In genomic region chr1:62286778-62287224, GRCh38 we compare ENCODE assay signal across 11 cellular contexts. TPM values are rescaled to one million over a fixed set of nuclear protein-coding genes. Genes with fewer than 3 reads are reported as not detected.
A peak's percentile ranks its signal among the peaks of the same experiment; 100 is the strongest.
DNase-seq lines count a peak whose midpoint lies in the region; ATAC-seq, FAIRE-seq and TF ChIP-seq lines count a peak whose summit lies in the region.
"Had no signal": no experiment of that assay in that cellular context is flagged by ENCODE, and none has a peak within 500 bp of the region (broad histone marks: within the 10 kb centered on the region; RNA-seq: fewer than 3 reads in every experiment).

No MANE protein-coding gene starts in this region.

- H3K79me1 ChIP-seq in H1 (ENCODE audit: low read depth, low read length) (no peaks in the 10 kb centered on the region), neuronal stem cell (ENCODE audit: low read depth, low read length) (no peaks in the 10 kb centered on the region)

- H3K4ac ChIP-seq in H1 (replicated peaks; ENCODE audit: insufficient read length, low read depth, low read length), result no peak overlapping the region
- no peak overlapping the region for H3K4ac ChIP-seq in neuronal stem cell (ENCODE audit: low read length)

- FAIRE-seq in H1 (lab: Jason Lieb, UNC), result no peak

- DNase-seq in G401 (ENCODE audit: low spot score), result peak; percentile 88
- peak; percentile 92 for DNase-seq in NCI-H69 (lab: John Stamatoyannopoulos, UW)
- peak; percentile 36 to 69 for DNase-seq in H1 (ENCODE audit: low read depth in 1 of 2, low spot score in 2 of 2)
- no peak for DNase-seq in neuronal stem cell (ENCODE audit: low spot score)
- DNase-seq in stimulated activated CD4-positive, alpha-beta T cell treated with anti-CD3 and anti-CD28 coated beads, Interleukin-4, amount 100 ng/mL, for 4 hours, result no peak
- no peak for DNase-seq in activated CD4-positive, alpha-beta T cell treated with anti-CD3 and anti-CD28 coated beads for 48 hours
- DNase-seq: activated CD4-positive, alpha-beta memory T cell treated with anti-CD3 and anti-CD28 coated beads, Interleukin-2, amount 10 ng/mL, durations not matched to agents 7 days and 5 days; GDM1 had no signal

- H3K9me3 ChIP-seq in H1 (ENCODE audit: insufficient read depth in 2 of 2, low read depth in 1 of 2, low read length in 1 of 2) (no peaks in the 10 kb centered on the region), neuronal stem cell (replicated peaks in 1 of 2; ENCODE audit: control insufficient read depth in 2 of 2, insufficient read depth in 1 of 2, low read depth in 1 of 2, low read length in 2 of 2) (no peaks in the 10 kb centered on the region)

- ATAC-seq in HG03571 (IDR thresholded peaks at IDR 0.05; ENCODE audit: unreplicated experiment) (no peak), GM21367 (IDR thresholded peaks at IDR 0.05; ENCODE audit: unreplicated experiment) (no peak)

- H4K20me1 ChIP-seq in H1 (replicated peaks in 1 of 2; ENCODE audit: control insufficient read depth in 1 of 2, insufficient read depth in 2 of 2, low read length in 2 of 2), result peaks cover 0 to 2% of the 10 kb centered on the region in 2 experiments

- peak in 1 of 2 experiments; percentile 17; a peak in 1 of 4 replicates for TF ChIP-seq RAD21 in H1 (IDR thresholded peaks at IDR 0.05 in 1 of 2, conservative IDR thresholded peaks at IDR 0.05 in 1 of 2; ENCODE audit: low read depth in 2 of 2, low read length in 2 of 2)

- no peaks in the 10 kb centered on the region for H3K23me2 ChIP-seq in H1 (ENCODE audit: low read depth, low read length)

- no peak overlapping the region for H2AK5ac ChIP-seq in H1 (ENCODE audit: low read depth, low read length)
- no peak overlapping the region for H2AK5ac ChIP-seq in neuronal stem cell (ENCODE audit: low read depth, low read length)

- H3K79me2 ChIP-seq in H1 (ENCODE audit: control insufficient read depth in 1 of 2, insufficient read depth in 2 of 2, low read length in 2 of 2), result no peaks in the 10 kb centered on the region

- CTCF ChIA-PET in H1 (lab: Charles Lee; ENCODE audit: partially characterized antibody), result interaction anchor here (1.0 to 2.5 kb wide), 7 partner anchors 12 to 116 kb away, joined by 3 to 12 read pairs (median 4); no protein-coding TSS in a partner anchor

- H3K9ac ChIP-seq in H1 (replicated peaks in 1 of 4; ENCODE audit: extremely low read depth in 1 of 4, low read depth in 3 of 4, low read length in 3 of 4) (no peak overlapping the region), neuronal stem cell (ENCODE audit: low read depth, low read length, poor library complexity) (no peak overlapping the region)
- H3K9ac ChIP-seq: KMS-11 had no signal

- no peak overlapping the region for H4K8ac ChIP-seq in H1 (ENCODE audit: extremely low read depth, insufficient read depth, low read length)
- H4K8ac ChIP-seq in neuronal stem cell (ENCODE audit: low read depth, low read length), result no peak overlapping the region

- no peak for TF ChIP-seq EP300 in H1 (IDR thresholded peaks at IDR 0.05; ENCODE audit: borderline replicate concordance in 1 of 2, low read depth in 2 of 2, low read length in 2 of 2)

- H3K36me3 ChIP-seq in H1 (ENCODE audit: control insufficient read depth in 2 of 4, insufficient read depth in 4 of 4, low read length in 3 of 4), result no peaks in the 10 kb centered on the region
- no peaks in the 10 kb centered on the region for H3K36me3 ChIP-seq in neuronal stem cell (replicated peaks in 1 of 2; ENCODE audit: control insufficient read depth in 2 of 2, insufficient read depth in 2 of 2, low read length in 2 of 2)

- no peak overlapping the region for H2BK20ac ChIP-seq in H1 (ENCODE audit: low read length)

- no peak overlapping the region for H3K18ac ChIP-seq in H1 (ENCODE audit: extremely low read depth, low read length)
- peak overlapping the region; percentile 44 for H3K18ac ChIP-seq in neuronal stem cell (ENCODE audit: low read length)

- H2AFZ ChIP-seq in H1 (ENCODE audit: low read length) (no peak overlapping the region), neuronal stem cell (ENCODE audit: low read length) (peak overlapping the region; percentile 68)

- H3K23ac ChIP-seq in H1 (ENCODE audit: insufficient read length), result no peak overlapping the region
- no peak overlapping the region for H3K23ac ChIP-seq in neuronal stem cell (ENCODE audit: low read depth, low read length, poor library complexity)

- H3K27ac ChIP-seq in H1 (ENCODE audit: low read depth, low read length) (no peak overlapping the region), neuronal stem cell (replicated peaks; ENCODE audit: low read length) (peak overlapping the region; percentile 11)
- H3K27ac ChIP-seq: KMS-11 had no signal

- H3K27me3 ChIP-seq in H1 (replicated peaks in 1 of 4; ENCODE audit: control insufficient read depth in 3 of 4, extremely low read depth in 1 of 4, insufficient read depth in 3 of 4, low read length in 3 of 4), result peaks cover 12 to 60% (median 45%) of the 10 kb centered on the region in 4 experiments
- peaks cover 0 to 41% (median 6%) of the 10 kb centered on the region in 3 experiments for H3K27me3 ChIP-seq in neuronal stem cell (ENCODE audit: control insufficient read depth in 3 of 3, insufficient read depth in 3 of 3, low read depth in 1 of 3, low read length in 3 of 3)

- peak overlapping the region in 3 of 4 experiments; percentile 14 to 40 (median 27); a peak in 6 of 8 replicates for H3K4me3 ChIP-seq in H1 (ENCODE audit: extremely low read depth in 1 of 4, insufficient read depth in 2 of 4, low read depth in 3 of 4, low read length in 4 of 4)
- no peak overlapping the region for H3K4me3 ChIP-seq in neuronal stem cell (ENCODE audit: low read length in 2 of 2)

- TF ChIP-seq CTCF in H1 (IDR thresholded peaks at IDR 0.05; ENCODE audit: control extremely low read depth in 1 of 3, insufficient read depth in 1 of 3, low read depth in 1 of 3, low read length in 3 of 3), result no peak

- H3K56ac ChIP-seq in H1 (replicated peaks; ENCODE audit: insufficient read length, low read depth, low read length), result no peak overlapping the region

- H3K4me2 ChIP-seq in H1 (ENCODE audit: insufficient read depth in 1 of 2, low read depth in 2 of 2, low read length in 2 of 2) (peak overlapping the region; percentile 61 to 63), neuronal stem cell (ENCODE audit: insufficient read depth, low read length, poor library complexity, severe bottlenecking) (peak overlapping the region; percentile 55)
- H3K4me2 ChIP-seq: KMS-11 had no signal

- in situ Hi-C loops in G401 (cut with HindIII; ENCODE audit: low sequenced_read_pairs), result no loop called here

- WGBS in H1 (ENCODE audit: extremely low coverage in 1 of 2, insufficient coverage in 1 of 2, insufficient read length in 1 of 2, insufficient replicate concordance in 2 of 2, low coverage in 1 of 2, low lambda C conversion rate in 2 of 2, missing lambda C conversion rate in 1 of 2), 2 experiments, result 9% methylated on average over 9 of the region's 9 CpGs; no CpG with 5 or more reads in 1 of the 2 experiments
- WGBS in neuronal stem cell (ENCODE audit: extremely low coverage in 2 of 2, insufficient read length in 2 of 2, insufficient replicate concordance in 1 of 2), 2 donors, result no CpG with 5 or more reads among the region's 9 CpGs

- no peak overlapping the region for H3K14ac ChIP-seq in H1 (ENCODE audit: insufficient read length)
- no peak overlapping the region for H3K14ac ChIP-seq in neuronal stem cell (ENCODE audit: low read length)

- H3K4me1 ChIP-seq in H1 (replicated peaks in 1 of 4; ENCODE audit: control insufficient read depth in 3 of 4, insufficient read depth in 4 of 4, low read length in 3 of 4), result peaks cover 10 to 20% (median 15%) of the 10 kb centered on the region in 4 experiments
- peaks cover 13 to 39% of the 10 kb centered on the region in 2 donors for H3K4me1 ChIP-seq in neuronal stem cell (ENCODE audit: control insufficient read depth in 2 of 2, insufficient read depth in 1 of 2, low read depth in 1 of 2, low read length in 2 of 2)

- H2BK15ac ChIP-seq in H1 (ENCODE audit: low read length), result no peak overlapping the region
- H2BK15ac ChIP-seq in neuronal stem cell (ENCODE audit: low read length), result no peak overlapping the region

- no peak overlapping the region for H4K5ac ChIP-seq in H1 (ENCODE audit: insufficient read length, low read depth, low read length)

- POLR2A ChIA-PET in H1 (lab: Charles Lee; ENCODE audit: partially characterized antibody), result interaction anchor here (0.9 to 1.6 kb wide), 4 partner anchors 12 to 150 kb away, joined by 3 to 8 read pairs (median 4); partner anchors contain the start of gene USP1

- H2BK120ac ChIP-seq in H1 (replicated peaks; ENCODE audit: low read depth, low read length), result no peak overlapping the region
- no peak overlapping the region for H2BK120ac ChIP-seq in neuronal stem cell (ENCODE audit: low read depth, low read length)

- H4K91ac ChIP-seq in H1 (replicated peaks; ENCODE audit: insufficient read length, low read length), result no peak overlapping the region
- no peak overlapping the region for H4K91ac ChIP-seq in neuronal stem cell (ENCODE audit: low read depth, low read length, poor library complexity)

- H2BK12ac ChIP-seq in H1 (ENCODE audit: low read depth, low read length) (no peak overlapping the region), neuronal stem cell (ENCODE audit: low read length) (no peak overlapping the region)

- H2BK5ac ChIP-seq in H1 (ENCODE audit: low read depth, low read length) (no peak overlapping the region), neuronal stem cell (ENCODE audit: low read length) (no peak overlapping the region)

- no peak for TF ChIP-seq POLR2A in H1 (IDR thresholded peaks at IDR 0.05; ENCODE audit: control extremely low read depth in 1 of 2, low read depth in 2 of 2, low read length in 2 of 2)

TF ChIP-seq in H1, 55 proteins besides CTCF, POLR2A, EP300 and RAD21 (continues in another document):
- TF ChIP-seq YY1 (IDR thresholded peaks at IDR 0.05; ENCODE audit: low read depth, low read length) (no peak), BRCA1 (IDR thresholded peaks at IDR 0.05; ENCODE audit: low read depth, low read length) (no peak), MAFK (IDR thresholded peaks at IDR 0.05; ENCODE audit: low read depth, low read length) (no peak), SP1 (IDR thresholded peaks at IDR 0.05; ENCODE audit: low read depth, low read length) (0 out of 2 replicates have a peak, but pooled peaks have one; percentile 15), CBX8 (IDR thresholded peaks at IDR 0.05; ENCODE audit: borderline replicate concordance, low read depth, low read length) (no peak), SIRT6 (IDR thresholded peaks at IDR 0.05; ENCODE audit: low read length) (no peak)

RNA-seq across cellular contexts. Expression of gene KANK4, which starts 32.4 kb away (rescaled TPM):
- total RNA-seq in G401 (2014; rRNA removed; shearing (Covaris generic)), result not detected in 2 replicates
- total RNA-seq in H1 (2021; fragmentation: NEBNext Ultra II Directional; extraction: Animal tissue kit (Norgen Biotek cat#: 25700)), result 0.22 and 0.23 TPM in 2 replicates
- 0.26 and 0.28 TPM in 2 replicates for polyA plus RNA-seq in H1 (2011; rRNA removed)
- polyA plus RNA-seq in H1 (2011; cell fraction: cytosol; rRNA removed), result 0.34 TPM
- polyA plus RNA-seq in H1 (2011; cell fraction: nucleus; rRNA removed), result 0.31 TPM
- polyA plus RNA-seq in H1 (2012, experiment 1 of 2), result 0.25 to 0.51 TPM (median 0.26 TPM) in 4 replicates
- 0.20 TPM for polyA plus RNA-seq in H1 (2012, experiment 2 of 2)
- 0.22 TPM for polyA plus RNA-seq in H1 (2013, experiment 1 of 2)
- 0.11 TPM for polyA plus RNA-seq in H1 (2013, experiment 2 of 2)
- polyA minus RNA-seq in H1 (2011; rRNA and poly(A)+ RNA removed), result 0.69 and 0.95 TPM in 2 replicates
- 0.37 TPM for polyA minus RNA-seq in H1 (2011; cell fraction: cytosol; rRNA and poly(A)+ RNA removed)
- 0.40 TPM for polyA minus RNA-seq in H1 (2011; cell fraction: nucleus; rRNA and poly(A)+ RNA removed)
- polyA plus RNA-seq in neuronal stem cell (2013, experiment 1 of 2), result 2.5 TPM
- polyA plus RNA-seq in neuronal stem cell (2013, experiment 2 of 2), result 2.6 TPM
- total RNA-seq: activated CD4-positive, alpha-beta memory T cell treated with anti-CD3 and anti-CD28 coated beads, Interleukin-2, amount 10 ng/mL, durations not matched to agents 7 days and 5 days had no signal

Comparison
In these comparisons a context has a peak if more than half of its experiments do, and no peak if none do; other contexts are left out.
1. DNase-seq: peak in G401 (single experiment), NCI-H69 (single experiment) and H1 (2 of 2); none in neuronal stem cell (single experiment), stimulated activated CD4-positive, alpha-beta T cell treated with anti-CD3 and anti-CD28 coated beads, Interleukin-4, amount 100 ng/mL, for 4 hours (0 of 2) and activated CD4-positive, alpha-beta T cell treated with anti-CD3 and anti-CD28 coated beads for 48 hours (single experiment).
2. H3K4me3 ChIP-seq: peak in H1 (3 of 4); none in neuronal stem cell (0 of 2).